ENCODE assay signal across 32 cellular contexts in genomic region chr19:7689165-7689564, GRCh38. TPM values are rescaled to one million over a fixed set of nuclear protein-coding genes. Genes with fewer than 3 reads are reported as not detected.
"Had no signal": no experiment of that assay in that cellular context is flagged by ENCODE, and none has a peak within 500 bp of the region (broad histone marks: within the 10 kb centered on the region; RNA-seq: fewer than 3 reads in every experiment).

No MANE protein-coding gene starts in this region.

- H3K9me3 ChIP-seq: ascending aorta, SJCRH30 had no signal

- H3K4me1 ChIP-seq: ascending aorta, SJCRH30 had no signal

- ATAC-seq: activated CD8-positive, alpha-beta T cell treated with anti-CD3 and anti-CD28 coated beads for 36 hours; activated T-cell treated with anti-CD3 and anti-CD28 coated beads, Interleukin-2, amount 50 U/mL, for 72 hours; activated T-helper 17 cell treated with anti-CD3 and anti-CD28 coated beads, Interleukin-2, amount 50 U/mL, for 72 hours; Panc1 had no signal

- H3K36me3 ChIP-seq: SJCRH30, WERI-Rb-1 had no signal

- H3K4me3 ChIP-seq: ascending aorta, cardiac muscle cell, SJCRH30, SK-N-MC had no signal

- H3K27ac ChIP-seq: ascending aorta, cardiac muscle cell, SJCRH30, SK-N-MC, WERI-Rb-1 had no signal

- H3K27me3 ChIP-seq: ascending aorta, cardiac muscle cell, SJCRH30 had no signal

- DNase-seq: activated CD4-positive, alpha-beta T cell treated with anti-CD3 and anti-CD28 coated beads, Interleukin-2, amount 10 ng/mL, durations not matched to agents 24 days and 14 days; activated CD4-positive, alpha-beta T cell treated with anti-CD3 and anti-CD28 coated beads, Interleukin-2, amount 50 U/mL, for 4 hours; activated CD8-positive, alpha-beta T cell treated with anti-CD3 and anti-CD28 coated beads for 36 hours; activated effector memory CD4-positive, alpha-beta T cell treated with anti-CD3 and anti-CD28 coated beads, Interleukin-2, amount 50 U/mL, for 16 hours; activated naive CD4-positive, alpha-beta T cell; activated naive CD4-positive, alpha-beta T cell treated with anti-CD3 and anti-CD28 coated beads, Interleukin-2, amount 50 U/mL, for 16 hours; activated naive CD8-positive, alpha-beta T cell treated with anti-CD3 and anti-CD28 coated beads for 36 hours; activated T-cell treated with anti-CD3 and anti-CD28 coated beads, Interleukin-2, amount 50 U/mL, for 1 hour; activated T-cell treated with anti-CD3 and anti-CD28 coated beads, Interleukin-2, amount 50 U/mL, for 72 hours; amniotic stem cell; Karpas-422; NCI-H1105; NCI-H1417 treated with DMSO at 0.1 percent for 48 hours; NCI-H187 treated with DMSO at 0.1 percent for 48 hours; NCI-H2081 treated with DMSO at 0.1 percent for 48 hours; NCI-H226; NCI-H446 treated with DMSO at 0.1 percent for 48 hours; NCI-H524 treated with DMSO at 0.1 percent for 48 hours; SHP77; SJCRH30; T1000; WERI-Rb-1 had no signal

RNA-seq across cellular contexts. Expression of gene MCEMP1, which starts 12.3 kb away (rescaled TPM):
- total RNA-seq: activated CD4-positive, alpha-beta T cell treated with anti-CD3 and anti-CD28 coated beads, Interleukin-2, amount 10 ng/mL, durations not matched to agents 24 days and 14 days; activated CD8-positive, alpha-beta memory T cell treated with anti-CD3 and anti-CD28 coated beads for 36 hours; activated CD8-positive, alpha-beta T cell treated with anti-CD3 and anti-CD28 coated beads for 36 hours; activated naive CD8-positive, alpha-beta T cell treated with anti-CD3 and anti-CD28 coated beads for 36 hours; activated T-cell treated with anti-CD3 and anti-CD28 coated beads, Interleukin-2, amount 50 U/mL, for 72 hours; activated T-helper 17 cell treated with anti-CD3 and anti-CD28 coated beads, Interleukin-2, amount 50 U/mL, for 72 hours; ascending aorta; cardiac muscle cell; RPMI7951; SJCRH30; T-helper 1 cell treated with Interleukin-12 subunit alpha and Interleukin-12 subunit beta and Interleukin-4 antibody, amounts not matched to agents 30 ng/mL and 1 ng/mL, for 36 hours; T-helper 2 cell treated with Interferon-gamma antibody and Interleukin-4, amounts not matched to agents 100 ng/mL and 5 ng/mL, for 36 hours had no signal
- polyA plus RNA-seq: cardiac muscle cell had no signal

RNA-seq across cellular contexts. Expression of gene FCER2, which starts 12.8 kb away (rescaled TPM):
- total RNA-seq: activated CD4-positive, alpha-beta T cell treated with anti-CD3 and anti-CD28 coated beads, Interleukin-2, amount 10 ng/mL, durations not matched to agents 24 days and 14 days; ascending aorta; cardiac muscle cell; MCF 10A; RPMI7951; SJCRH30; T-helper 1 cell treated with Interleukin-12 subunit alpha and Interleukin-12 subunit beta and Interleukin-4 antibody, amounts not matched to agents 30 ng/mL and 1 ng/mL, for 36 hours had no signal
- polyA plus RNA-seq: cardiac muscle cell had no signal

RNA-seq across cellular contexts. Expression of gene RETN, which starts 20.3 kb away (rescaled TPM):
- total RNA-seq: activated CD4-positive, alpha-beta T cell treated with anti-CD3 and anti-CD28 coated beads, Interleukin-2, amount 10 ng/mL, durations not matched to agents 24 days and 14 days; activated CD8-positive, alpha-beta memory T cell treated with anti-CD3 and anti-CD28 coated beads for 36 hours; activated CD8-positive, alpha-beta T cell treated with anti-CD3 and anti-CD28 coated beads for 36 hours; activated naive CD8-positive, alpha-beta T cell treated with anti-CD3 and anti-CD28 coated beads for 36 hours; activated T-cell treated with anti-CD3 and anti-CD28 coated beads, Interleukin-2, amount 50 U/mL, for 72 hours; activated T-helper 17 cell treated with anti-CD3 and anti-CD28 coated beads, Interleukin-2, amount 50 U/mL, for 72 hours; ascending aorta; cardiac muscle cell; MCF 10A; RPMI7951; SJCRH30; T-helper 1 cell treated with Interleukin-12 subunit alpha and Interleukin-12 subunit beta and Interleukin-4 antibody, amounts not matched to agents 30 ng/mL and 1 ng/mL, for 36 hours; T-helper 2 cell treated with Interferon-gamma antibody and Interleukin-4, amounts not matched to agents 100 ng/mL and 5 ng/mL, for 36 hours had no signal
- polyA plus RNA-seq: cardiac muscle cell had no signal

RNA-seq across cellular contexts. Expression of gene CLEC4G, which starts 42.7 kb away (rescaled TPM):
- total RNA-seq: activated CD4-positive, alpha-beta T cell treated with anti-CD3 and anti-CD28 coated beads, Interleukin-2, amount 10 ng/mL, durations not matched to agents 24 days and 14 days; activated CD8-positive, alpha-beta memory T cell treated with anti-CD3 and anti-CD28 coated beads for 36 hours; activated CD8-positive, alpha-beta T cell treated with anti-CD3 and anti-CD28 coated beads for 36 hours; activated naive CD8-positive, alpha-beta T cell treated with anti-CD3 and anti-CD28 coated beads for 36 hours; activated T-cell treated with anti-CD3 and anti-CD28 coated beads, Interleukin-2, amount 50 U/mL, for 72 hours; activated T-helper 17 cell treated with anti-CD3 and anti-CD28 coated beads, Interleukin-2, amount 50 U/mL, for 72 hours; cardiac muscle cell; MCF 10A; RPMI7951; SJCRH30; T-helper 1 cell treated with Interleukin-12 subunit alpha and Interleukin-12 subunit beta and Interleukin-4 antibody, amounts not matched to agents 30 ng/mL and 1 ng/mL, for 36 hours; T-helper 2 cell treated with Interferon-gamma antibody and Interleukin-4, amounts not matched to agents 100 ng/mL and 5 ng/mL, for 36 hours had no signal
- polyA plus RNA-seq: cardiac muscle cell had no signal
